18 cellular contexts compared by ENCODE assay signal in genomic region chr4:24878256-24879016, GRCh38. TPM values are rescaled to one million over a fixed set of nuclear protein-coding genes. Genes with fewer than 3 reads are reported as not detected.
DNase-seq lines count a peak whose midpoint lies in the region; ATAC-seq and TF ChIP-seq lines count a peak whose summit lies in the region.
"Had no signal": no experiment of that assay in that cellular context is flagged by ENCODE, and none has a peak within 500 bp of the region (broad histone marks: within the 10 kb centered on the region; RNA-seq: fewer than 3 reads in every experiment).

No MANE protein-coding gene starts in this region.

- H3K36me3 ChIP-seq in Karpas-422 (ENCODE audit: insufficient read depth, low read length) (no peaks in the 10 kb centered on the region), endodermal cell (ENCODE audit: control insufficient read depth, insufficient read depth, low read length) (no peaks in the 10 kb centered on the region), rectal smooth muscle tissue (ENCODE audit: control insufficient read depth, insufficient read depth, low read length) (no peaks in the 10 kb centered on the region), transverse colon (no peaks in the 10 kb centered on the region), left lung (peaks cover 0 to 10% of the 10 kb centered on the region in 2 donors)

- H3K4me1 ChIP-seq in Karpas-422 (ENCODE audit: low read length) (peaks cover 63% of the 10 kb centered on the region), endodermal cell (ENCODE audit: control insufficient read depth, insufficient read depth, low read length) (no peaks in the 10 kb centered on the region), rectal smooth muscle tissue (ENCODE audit: control insufficient read depth, insufficient read depth, low read length) (peaks cover 10% of the 10 kb centered on the region), transverse colon (no peaks in the 10 kb centered on the region), left lung (no peaks in the 10 kb centered on the region)

- H3K4me3 Mint-ChIP-seq in endodermal cell: no peak overlapping the region
- H3K4me3 Mint-ChIP-seq: CD8-positive, alpha-beta memory T cell; H9 had no signal

- TF ChIP-seq EP300 in transverse colon (IDR thresholded peaks at IDR 0.05; ENCODE audit: low read depth): no peak

- H4K20me1 ChIP-seq in Karpas-422 (ENCODE audit: insufficient read depth, low read depth, low read length): no peaks in the 10 kb centered on the region
- H4K20me1 ChIP-seq: BLaER1 treated with 17β-estradiol and CSF1 and Interleukin-3, amounts not matched to agents 10 nM and 100 nM had no signal

- no peaks in the 10 kb centered on the region for H3K9me3 Mint-ChIP-seq in endodermal cell

- ATAC-seq in left lung: no peak
- ATAC-seq in HG02588 (IDR thresholded peaks at IDR 0.05; ENCODE audit: unreplicated experiment): no peak

- no peaks in the 10 kb centered on the region for H3K79me2 ChIP-seq in Karpas-422 (ENCODE audit: low read length)

- H2AFZ ChIP-seq in Karpas-422 (ENCODE audit: low read length): no peak overlapping the region

- DNase-seq in Karpas-422 (no peak), endodermal cell (peak; percentile 60), transverse colon (no peak), left lung (no peak), NCI-H510A (lab: John Stamatoyannopoulos, UW) (no peak)
- DNase-seq: CD8-positive, alpha-beta memory T cell; DMS79; H9; NCI-H1417; NCI-H187 treated with DMSO at 0.1 percent for 48 hours; NCI-H226; NCI-H524 treated with DMSO at 0.1 percent for 48 hours; SIG-M5 had no signal

- 84 to 87% methylated on average over 14 of the region's 14 CpGs for WGBS in endodermal cell (ENCODE audit: insufficient coverage in 1 of 2, insufficient read length in 1 of 2), 2 experiments
- 69 to 75% methylated on average over 7 to 14 of the region's 14 CpGs for WGBS in transverse colon (ENCODE audit: low coverage in 1 of 2), 2 donors

- no peaks in the 10 kb centered on the region for H3K27me3 ChIP-seq in Karpas-422 (ENCODE audit: low read length)
- H3K27me3 ChIP-seq in endodermal cell (ENCODE audit: control insufficient read depth, insufficient read depth, low read length, poor library complexity, severe bottlenecking): no peaks in the 10 kb centered on the region
- H3K27me3 ChIP-seq in rectal smooth muscle tissue (ENCODE audit: control insufficient read depth, insufficient read depth, low read length): no peaks in the 10 kb centered on the region
- no peaks in the 10 kb centered on the region for H3K27me3 ChIP-seq in transverse colon
- H3K27me3 ChIP-seq in left lung: no peaks in the 10 kb centered on the region
- H3K27me3 ChIP-seq: BLaER1 treated with 17β-estradiol and CSF1 and Interleukin-3, amounts not matched to agents 10 nM and 100 nM had no signal

- H3K9me3 ChIP-seq in Karpas-422 (ENCODE audit: low read length): no peaks in the 10 kb centered on the region
- no peaks in the 10 kb centered on the region for H3K9me3 ChIP-seq in endodermal cell (ENCODE audit: control insufficient read depth, low read length)
- no peaks in the 10 kb centered on the region for H3K9me3 ChIP-seq in transverse colon
- no peaks in the 10 kb centered on the region for H3K9me3 ChIP-seq in left lung

- TF ChIP-seq CTCF in endodermal cell (conservative IDR thresholded peaks at IDR 0.05) (no peak), transverse colon (IDR thresholded peaks at IDR 0.05) (no peak), left lung (IDR thresholded peaks at IDR 0.05) (no peak)

- TF ChIP-seq POLR2A in transverse colon (IDR thresholded peaks at IDR 0.05): no peak

- in situ Hi-C loops in transverse colon (cut with MboI; ENCODE audit: low pct_ligation_motif_present in 1 of 4, low pct_unique_long_range_greater_than_20kb in 1 of 4, low sequenced_read_pairs in 3 of 4): no loop called here

- H3K27me3 Mint-ChIP-seq in endodermal cell (ENCODE audit: insufficient read depth): peaks cover 7% of the 10 kb centered on the region
- H3K27me3 Mint-ChIP-seq: CD8-positive, alpha-beta memory T cell had no signal

- no peak overlapping the region for H3K9ac ChIP-seq in Karpas-422 (ENCODE audit: low read length)
- H3K9ac ChIP-seq in endodermal cell (ENCODE audit: extremely low read depth, low read length, poor library complexity, severe bottlenecking): no peak overlapping the region
- no peak overlapping the region for H3K9ac ChIP-seq in rectal smooth muscle tissue (ENCODE audit: low read length)
- H3K9ac ChIP-seq: BLaER1 treated with 17β-estradiol and CSF1 and Interleukin-3, amounts not matched to agents 10 nM and 100 nM; KMS-11 had no signal

- peaks cover 15% of the 10 kb centered on the region for H3K4me1 Mint-ChIP-seq in endodermal cell
- H3K4me1 Mint-ChIP-seq: CD8-positive, alpha-beta memory T cell had no signal

- peak overlapping the region; percentile 36 for H3K4me2 ChIP-seq in Karpas-422 (ENCODE audit: low read depth, low read length, poor library complexity, severe bottlenecking)
- H3K4me2 ChIP-seq: BLaER1 treated with 17β-estradiol and CSF1 and Interleukin-3, amounts not matched to agents 10 nM and 100 nM; KMS-11 had no signal

- no peaks in the 10 kb centered on the region for H3K9me2 ChIP-seq in Karpas-422 (replicated peaks; ENCODE audit: insufficient read depth, low read length)

- H3K27ac Mint-ChIP-seq in endodermal cell: no peak overlapping the region

- intact Hi-C loops in transverse colon (cut with DNase I; ENCODE audit: low total_unique reads): no loop called here
- intact Hi-C loops in left lung (cut with DNase I): no loop called here

- H3K4me3 ChIP-seq in Karpas-422 (ENCODE audit: low read length) (no peak overlapping the region), endodermal cell (ENCODE audit: low read length) (no peak overlapping the region), rectal smooth muscle tissue (ENCODE audit: low read length) (no peak overlapping the region), transverse colon (no peak overlapping the region), left lung (no peak overlapping the region)
- H3K4me3 ChIP-seq: BLaER1 treated with 17β-estradiol and CSF1 and Interleukin-3, amounts not matched to agents 10 nM and 100 nM had no signal

- H3K36me3 Mint-ChIP-seq in endodermal cell (ENCODE audit: low read depth): peaks cover 4% of the 10 kb centered on the region
- H3K36me3 Mint-ChIP-seq: CD8-positive, alpha-beta memory T cell had no signal

- H3K27ac ChIP-seq in Karpas-422 (ENCODE audit: low read length): no peak overlapping the region
- H3K27ac ChIP-seq in endodermal cell (ENCODE audit: low read depth, low read length): no peak overlapping the region
- peak overlapping the region; percentile 62 for H3K27ac ChIP-seq in rectal smooth muscle tissue (ENCODE audit: low read depth, low read length)
- H3K27ac ChIP-seq in transverse colon: peak overlapping the region in 3 of 4 donors; percentile 4 to 55 (median 36)
- H3K27ac ChIP-seq in left lung: no peak overlapping the region
- H3K27ac ChIP-seq: BLaER1 treated with 17β-estradiol and CSF1 and Interleukin-3, amounts not matched to agents 10 nM and 100 nM; HL-60; KMS-11 had no signal

RNA-seq across cellular contexts. Expression of gene CCDC149, which starts 34.4 kb away (rescaled TPM):
- total RNA-seq in Karpas-422 (2014; rRNA removed; shearing (Covaris generic); ENCODE audit: low replicate concordance): 0.11 and 0.87 TPM in 2 replicates
- total RNA-seq in endodermal cell: 1 to 10 TPM; 4.9 to 5.5 TPM
- 6.8 TPM for polyA plus RNA-seq in endodermal cell (2013, experiment 1 of 2)
- 5.8 TPM for polyA plus RNA-seq in endodermal cell (2013, experiment 2 of 2)
- total RNA-seq in transverse colon: 1 to 10 TPM; 3.4 to 10.0 (median 7.7) TPM
- total RNA-seq in left lung: 10 to 100 TPM; 21.8 to 24.6 TPM
- polyA plus RNA-seq: CD8-positive, alpha-beta memory T cell had no signal

Comparison
In these comparisons a context has a peak if more than half of its experiments do, and no peak if none do; other contexts are left out.
1. H3K27ac ChIP-seq: peak in rectal smooth muscle tissue (single experiment) and transverse colon (3 of 4); none in Karpas-422 (single experiment), endodermal cell (single experiment) and left lung (0 of 2).